10 cellular contexts compared by ENCODE assay signal in genomic region chr1:45620588-45621500, GRCh38. TPM values are rescaled to one million over a fixed set of nuclear protein-coding genes. Genes with fewer than 3 reads are reported as not detected.
A peak's percentile ranks its signal among the peaks of the same experiment; 100 is the strongest.
DNase-seq lines count a peak whose midpoint lies in the region; ATAC-seq and TF ChIP-seq lines count a peak whose summit lies in the region.
"Had no signal": no experiment of that assay in that cellular context is flagged by ENCODE, and none has a peak within 500 bp of the region (broad histone marks: within the 10 kb centered on the region; RNA-seq: fewer than 3 reads in every experiment).

No MANE protein-coding gene starts in this region.

- no peak overlapping the region for H3K56ac ChIP-seq in mesendoderm (ENCODE audit: low read length)

- H3K9ac ChIP-seq in mesendoderm (ENCODE audit: low read length), result no peak overlapping the region

- TF ChIP-seq POLR2A in esophagus squamous epithelium (IDR thresholded peaks at IDR 0.05) (no peak), gastrocnemius medialis (IDR thresholded peaks at IDR 0.05) (no peak)

- H3K4me3 ChIP-seq in Panc1 (ENCODE audit: low read depth in 2 of 2, low read length in 2 of 2) (no peak overlapping the region), esophagus squamous epithelium (no peak overlapping the region), gastrocnemius medialis (no peak overlapping the region), mesendoderm (ENCODE audit: low read length) (no peak overlapping the region)
- H3K4me3 ChIP-seq: coronary artery had no signal

- no peaks in the 10 kb centered on the region for H3K79me1 ChIP-seq in mesendoderm (ENCODE audit: low read length)

- in situ Hi-C loops in GM13976 (cut with MboI; ENCODE audit: low sequenced_read_pairs, unreplicated experiment) (no loop called here), Panc1 (cut with HindIII; ENCODE audit: low pct_unique_long_range_greater_than_20kb, low sequenced_read_pairs) (no loop called here), gastrocnemius medialis (cut with MboI; ENCODE audit: low sequenced_read_pairs in 4 of 4) (no loop called here)

- ATAC-seq in Panc1 (peak; percentile 17), gastrocnemius medialis (no peak)

- TF ChIP-seq CTCF in GM13976 (IDR thresholded peaks at IDR 0.05; ENCODE audit: borderline replicate concordance, control extremely low read depth, extremely low read depth, insufficient read depth, missing control alignments) (no peak), Panc1 (IDR thresholded peaks at IDR 0.05) (no peak), esophagus squamous epithelium (IDR thresholded peaks at IDR 0.05) (no peak), gastrocnemius medialis (IDR thresholded peaks at IDR 0.05 in 4 of 5, conservative IDR thresholded peaks at IDR 0.05 in 1 of 5) (no peak)

- H3K4me2 ChIP-seq in mesendoderm (ENCODE audit: low read length), result no peak overlapping the region

- no peak overlapping the region for H2BK5ac ChIP-seq in mesendoderm (ENCODE audit: low read length)

- no peak overlapping the region for H3K23ac ChIP-seq in mesendoderm (ENCODE audit: low read length)

- H3K4ac ChIP-seq in mesendoderm (ENCODE audit: low read depth, low read length), result no peak overlapping the region

- no peak overlapping the region for H2BK15ac ChIP-seq in mesendoderm (replicated peaks; ENCODE audit: low read depth)

- 85 to 87% methylated on average over 9 to 15 of the region's 17 CpGs for WGBS in esophagus squamous epithelium, 2 donors
- WGBS in mesendoderm (ENCODE audit: extremely low coverage, insufficient coverage, low lambda C conversion rate), result no CpG with 5 or more reads among the region's 17 CpGs

- CTCF ChIA-PET in Panc1 (lab: Charles Lee), result no interaction called here

- H3K36me3 ChIP-seq in Panc1 (ENCODE audit: control insufficient read depth, insufficient read depth, low read length) (peaks cover 9% of the 10 kb centered on the region), esophagus squamous epithelium (peaks cover 7 to 89% (median 15%) of the 10 kb centered on the region in 3 donors), gastrocnemius medialis (peaks cover 0 to 51% of the 10 kb centered on the region in 2 donors), mesendoderm (ENCODE audit: control insufficient read depth, insufficient read depth, low read length) (peaks cover 17% of the 10 kb centered on the region)

- H2AK5ac ChIP-seq in mesendoderm (ENCODE audit: low read length), result no peak overlapping the region

- H3K27ac ChIP-seq in Panc1 (ENCODE audit: low read length) (no peak overlapping the region), esophagus squamous epithelium (peak overlapping the region; percentile 1 to 84 (median 64)), gastrocnemius medialis (peak overlapping the region; percentile 63 to 79 (median 70)), mesendoderm (ENCODE audit: low read depth, low read length) (no peak overlapping the region)

- intact Hi-C loops in Panc1 (cut with micrococcal nuclease; ENCODE audit: unreplicated experiment), result no loop called here
- intact Hi-C loops in esophagus squamous epithelium (cut with DNase I), result no loop called here
- intact Hi-C loops in gastrocnemius medialis (cut with DNase I; ENCODE audit: low total_unique reads), result no loop called here

- H3K9me3 ChIP-seq in Panc1 (ENCODE audit: control insufficient read depth, insufficient read depth, low read depth, low read length) (no peaks in the 10 kb centered on the region), esophagus squamous epithelium (no peaks in the 10 kb centered on the region), gastrocnemius medialis (no peaks in the 10 kb centered on the region)

- no peaks in the 10 kb centered on the region for H3K27me3 ChIP-seq in Panc1 (ENCODE audit: control insufficient read depth, insufficient read depth, low read length)
- no peaks in the 10 kb centered on the region for H3K27me3 ChIP-seq in esophagus squamous epithelium
- no peaks in the 10 kb centered on the region for H3K27me3 ChIP-seq in gastrocnemius medialis
- H3K27me3 ChIP-seq in mesendoderm (ENCODE audit: insufficient read depth, low read length, poor library complexity), result no peaks in the 10 kb centered on the region

- BruUV-seq in Panc1 (replicated peaks; lab: Mats Ljungman, UMichigan), result no TSS peak

- H3K18ac ChIP-seq in mesendoderm (ENCODE audit: low read length), result no peak overlapping the region

- H4K5ac ChIP-seq in mesendoderm (ENCODE audit: low read length), result no peak overlapping the region

- no peak overlapping the region for H2BK120ac ChIP-seq in mesendoderm (ENCODE audit: low read depth, low read length)

- no peak overlapping the region for H4K8ac ChIP-seq in mesendoderm (ENCODE audit: low read depth, low read length)

- DNase-seq in GM13976 (ENCODE audit: low spot score) (peak; percentile 27), Panc1 (ENCODE audit: low read depth, low spot score) (no peak), esophagus squamous epithelium (lab: John Stamatoyannopoulos, UW) (no peak), gastrocnemius medialis (no peak), NCI-H2227 treated with DMSO at 0.1 percent for 48 hours (lab: John Stamatoyannopoulos, UW) (no peak), mesendoderm (no peak), NCI-H345 treated with DMSO at 0.1 percent for 48 hours (lab: John Stamatoyannopoulos, UW; ENCODE audit: unreplicated experiment) (no peak)
- no peak for DNase-seq in stimulated activated naive CD4-positive, alpha-beta T cell (lab: John Stamatoyannopoulos, UW)
- DNase-seq: NCI-H2107 had no signal

- POLR2A ChIA-PET in Panc1 (lab: Charles Lee), result no interaction called here

- H3K4me1 ChIP-seq in Panc1 (ENCODE audit: control insufficient read depth, insufficient read depth, low read length) (no peaks in the 10 kb centered on the region), esophagus squamous epithelium (peaks cover 0 to 44% (median 19%) of the 10 kb centered on the region in 3 donors), gastrocnemius medialis (peaks cover 0 to 23% of the 10 kb centered on the region in 2 donors), mesendoderm (ENCODE audit: control insufficient read depth, low read depth, low read length) (no peaks in the 10 kb centered on the region)

- no peaks in the 10 kb centered on the region for H3K79me2 ChIP-seq in mesendoderm (ENCODE audit: control insufficient read depth, insufficient read depth, low read length)

RNA-seq across cellular contexts. Expression of gene CCDC17, which starts 3.0 kb away (rescaled TPM):
- total RNA-seq in Panc1 (2021; ENCODE audit: unreplicated experiment) (2.2 TPM), esophagus squamous epithelium (1 to 10 TPM in 3 of 4 donors, under 1 TPM in 1; 0.38 to 3.6 (median 2.4) TPM), gastrocnemius medialis (1 to 10 TPM in 2 of 4 donors, under 1 TPM in 2; 0.12 to 6.9 (median 0.60) TPM)
- 1.1 TPM for polyA plus RNA-seq in Panc1 (2012; ENCODE audit: insufficient read length)
- polyA plus RNA-seq in mesendoderm (2013, experiment 1 of 2), result 0.94 TPM
- 0.63 TPM for polyA plus RNA-seq in mesendoderm (2013, experiment 2 of 2)

RNA-seq across cellular contexts. Expression of gene NASP, which starts 37.0 kb away (rescaled TPM):
- total RNA-seq in Panc1 (2021; ENCODE audit: unreplicated experiment) (193 TPM), esophagus squamous epithelium (10 to 100 TPM; 40.0 to 71.7 (median 63.4) TPM), gastrocnemius medialis (10 to 100 TPM; 25.5 to 32.7 (median 27.3) TPM)
- polyA plus RNA-seq in Panc1 (2012; ENCODE audit: insufficient read length), result 147 TPM
- 457 TPM for polyA plus RNA-seq in mesendoderm (2013, experiment 1 of 2)
- polyA plus RNA-seq in mesendoderm (2013, experiment 2 of 2), result 446 TPM

Comparison
In these comparisons a context has a peak if more than half of its experiments do, and no peak if none do; other contexts are left out.
1. H3K27ac ChIP-seq: peak in esophagus squamous epithelium (4 of 4) and gastrocnemius medialis (4 of 4); none in Panc1 (single experiment) and mesendoderm (single experiment).